Comparison of ENCODE assay signal across 8 cellular contexts in the genomic region with DNA sequence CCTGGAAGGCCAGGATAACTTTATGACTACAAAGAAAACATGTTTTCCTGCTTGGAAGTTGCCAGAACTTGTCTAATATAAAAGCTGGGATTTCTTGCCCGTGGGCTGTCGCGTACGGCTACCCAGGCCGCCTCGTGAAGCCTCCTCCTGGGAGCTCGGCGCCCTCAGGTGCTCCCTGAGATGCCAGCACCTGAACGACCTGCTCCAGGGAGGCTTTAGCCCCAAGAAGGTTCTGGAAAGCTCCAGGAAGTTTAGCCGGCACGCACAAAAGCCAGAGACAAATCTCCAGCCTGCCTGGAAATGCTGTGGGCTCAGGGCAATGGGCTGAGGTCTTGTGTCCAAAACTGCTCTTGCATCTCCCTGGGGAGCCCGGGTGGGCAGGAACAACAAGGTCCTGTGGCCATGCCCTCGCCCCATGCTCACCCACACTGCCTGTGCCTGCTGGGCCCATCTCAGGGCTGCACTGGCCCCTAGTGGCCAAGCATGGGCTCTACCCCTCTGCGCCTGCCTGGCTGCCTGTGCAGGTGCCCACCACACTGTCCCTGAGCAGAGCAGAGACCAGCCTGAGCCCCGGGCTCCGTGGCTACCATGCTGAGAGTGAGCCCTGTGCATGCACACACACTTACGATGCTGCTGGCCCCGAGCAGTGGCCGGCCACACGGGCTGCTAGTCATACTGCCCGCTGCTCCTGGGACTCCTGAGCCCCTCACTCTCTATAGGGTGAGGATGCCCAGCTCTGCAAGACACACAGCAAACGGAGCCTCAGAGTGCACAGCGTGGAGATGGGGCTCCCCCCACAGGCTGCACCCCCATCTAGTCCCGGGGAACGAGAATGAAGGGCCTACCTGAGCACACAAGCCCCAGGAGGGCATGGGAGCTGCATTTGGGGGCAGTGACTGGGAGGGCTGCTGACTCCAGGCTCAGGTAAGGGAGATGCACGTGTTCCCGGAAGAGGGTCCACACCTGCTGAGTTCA. TPM values are rescaled to one million over a fixed set of nuclear protein-coding genes. Genes with fewer than 3 reads are reported as not detected.
DNase-seq lines count a peak whose midpoint lies in the region; ATAC-seq, FAIRE-seq and TF ChIP-seq lines count a peak whose summit lies in the region.

No MANE protein-coding gene starts in this region.

- peaks cover 21% of the 10 kb centered on the region for H3K27me3 Mint-ChIP-seq in activated T-helper 17 cell treated with anti-CD3 and anti-CD28 coated beads, Interleukin-2, amount 50 U/mL, for 72 hours

- no peaks in the 10 kb centered on the region for H3K4me1 Mint-ChIP-seq in activated T-helper 17 cell treated with anti-CD3 and anti-CD28 coated beads, Interleukin-2, amount 50 U/mL, for 72 hours

- WGBS in pancreas, 2 donors, result 23 to 24% methylated on average over 27 of the region's 27 CpGs
- 33 to 59% methylated on average over 14 to 27 of the region's 27 CpGs for WGBS in upper lobe of left lung, 2 donors

- ATAC-seq in RWPE2 (ENCODE audit: low read depth) (peak; percentile 89), pancreas (peak; percentile 91 to 96 (median 92)), upper lobe of left lung (ENCODE audit: low FRiP score in 2 of 2) (peak; percentile 87 to 90), GM21381 (IDR thresholded peaks at IDR 0.05; ENCODE audit: unreplicated experiment) (no peak)
- ATAC-seq in activated T-helper 17 cell treated with anti-CD3 and anti-CD28 coated beads, Interleukin-2, amount 50 U/mL, for 72 hours (replicated peaks), result peak; percentile 91

- no peak for TF ChIP-seq POLR2A in upper lobe of left lung (IDR thresholded peaks at IDR 0.05)

- H3K27me3 ChIP-seq in HL-60 (ENCODE audit: insufficient read depth, poor library complexity, severe bottlenecking) (peaks cover 19% of the 10 kb centered on the region), RWPE2 (ENCODE audit: insufficient read depth, poor library complexity, severe bottlenecking) (no peaks in the 10 kb centered on the region), pancreas (peaks cover 0 to 6% (median 0%) of the 10 kb centered on the region in 4 donors), upper lobe of left lung (peaks cover 0 to 18% (median 6%) of the 10 kb centered on the region in 4 donors)

- FAIRE-seq in pancreas (lab: Jason Lieb, UNC), result no peak

- no peak overlapping the region for H3K27ac ChIP-seq in HL-60 (replicated peaks)
- H3K27ac ChIP-seq in RWPE2 (ENCODE audit: poor library complexity, severe bottlenecking), result peak overlapping the region; percentile 45
- no peak overlapping the region for H3K27ac ChIP-seq in pancreas
- peak overlapping the region; percentile 6 to 84 (median 26) for H3K27ac ChIP-seq in upper lobe of left lung

- H3K36me3 Mint-ChIP-seq in activated T-helper 17 cell treated with anti-CD3 and anti-CD28 coated beads, Interleukin-2, amount 50 U/mL, for 72 hours (ENCODE audit: low read depth), result no peaks in the 10 kb centered on the region

- peak in 1 of 2 experiments; percentile 72 for DNase-seq in HL-60 (ENCODE audit: low read depth in 1 of 2, low spot score in 1 of 2)
- peak; percentile 76 for DNase-seq in RWPE2 (ENCODE audit: low spot score)
- peak; percentile 48 for DNase-seq in fibroblast of villous mesenchyme (ENCODE audit: low read depth)
- DNase-seq in pancreas, result peak; percentile 62 to 92 (median 77)
- DNase-seq in upper lobe of left lung, result peak; percentile 82 to 89

- peaks cover 21% of the 10 kb centered on the region for H3K4me1 ChIP-seq in RWPE2 (ENCODE audit: insufficient read depth, poor library complexity, severe bottlenecking)
- H3K4me1 ChIP-seq in pancreas, result peaks cover 0 to 11% (median 0%) of the 10 kb centered on the region in 3 donors
- H3K4me1 ChIP-seq in upper lobe of left lung, result peaks cover 34 to 64% (median 57%) of the 10 kb centered on the region in 4 donors

- no peak overlapping the region for H3K4me3 Mint-ChIP-seq in activated T-helper 17 cell treated with anti-CD3 and anti-CD28 coated beads, Interleukin-2, amount 50 U/mL, for 72 hours

- intact Hi-C loops in pancreas (cut with DNase I), result loop anchor here in 2 of 3 donors (5.0 to 10.0 kb wide), 2 partner anchors 175 to 187 kb away; no protein-coding TSS in a partner anchor

- TF ChIP-seq CTCF in GM12801 (IDR thresholded peaks at IDR 0.05; ENCODE audit: extremely low read depth, insufficient read length), result peak; percentile 75
- peak; percentile 89 for TF ChIP-seq CTCF in HL-60 (IDR thresholded peaks at IDR 0.05; ENCODE audit: insufficient read depth, low read length)
- TF ChIP-seq CTCF in RWPE2 (IDR thresholded peaks at IDR 0.05; ENCODE audit: poor library complexity, severe bottlenecking), result peak; percentile 94
- TF ChIP-seq CTCF in fibroblast of villous mesenchyme (IDR thresholded peaks at IDR 0.05; ENCODE audit: insufficient read depth, low read depth, low read length), result peak; percentile 96
- peak; percentile 78 to 93 (median 90) for TF ChIP-seq CTCF in pancreas (IDR thresholded peaks at IDR 0.05)
- TF ChIP-seq CTCF in upper lobe of left lung (IDR thresholded peaks at IDR 0.05), result peak; percentile 85 to 97 (median 94)

- no peak for TF ChIP-seq EP300 in upper lobe of left lung (IDR thresholded peaks at IDR 0.05)

- no peaks in the 10 kb centered on the region for H3K9me3 ChIP-seq in RWPE2 (ENCODE audit: severe bottlenecking)
- H3K9me3 ChIP-seq in pancreas, result no peaks in the 10 kb centered on the region
- no peaks in the 10 kb centered on the region for H3K9me3 ChIP-seq in upper lobe of left lung

- no peaks in the 10 kb centered on the region for H3K36me3 ChIP-seq in RWPE2 (ENCODE audit: low read depth)
- no peaks in the 10 kb centered on the region for H3K36me3 ChIP-seq in pancreas
- H3K36me3 ChIP-seq in upper lobe of left lung, result no peaks in the 10 kb centered on the region

- H3K4me3 ChIP-seq in HL-60 (replicated peaks; ENCODE audit: insufficient read depth, low read length) (no peak overlapping the region), RWPE2 (ENCODE audit: severe bottlenecking) (no peak overlapping the region), fibroblast of villous mesenchyme (ENCODE audit: low read depth, low read length) (no peak overlapping the region), pancreas (no peak overlapping the region), upper lobe of left lung (no peak overlapping the region)

- H3K27ac Mint-ChIP-seq in activated T-helper 17 cell treated with anti-CD3 and anti-CD28 coated beads, Interleukin-2, amount 50 U/mL, for 72 hours, result no peak overlapping the region

- H3K9me3 Mint-ChIP-seq in activated T-helper 17 cell treated with anti-CD3 and anti-CD28 coated beads, Interleukin-2, amount 50 U/mL, for 72 hours, result no peaks in the 10 kb centered on the region

RNA-seq across cellular contexts. Expression of a gene that starts 4.9 kb away (rescaled TPM):
- under 1 TPM; 0.32 to 0.48 TPM for total RNA-seq in activated T-helper 17 cell treated with anti-CD3 and anti-CD28 coated beads, Interleukin-2, amount 50 U/mL, for 72 hours
- total RNA-seq in fibroblast of villous mesenchyme (0.64 and 1.7 TPM in 2 replicates), pancreas (1 to 10 TPM in 5 of 6 donors, under 1 TPM in 1; 0.75 to 3.2 (median 1.2) TPM), upper lobe of left lung (100 to 1,000 TPM in 2 of 6 donors, 10 to 100 TPM in 4; 45.1 to 145 (median 80.1) TPM)
- 1 to 10 TPM; 1.6 to 2.2 TPM for polyA plus RNA-seq in pancreas

Comparison
In these comparisons a context has a peak if more than half of its experiments do, and no peak if none do; other contexts are left out.
1. H3K27ac ChIP-seq: peak in RWPE2 (single experiment) and upper lobe of left lung (4 of 4); none in HL-60 (single experiment) and pancreas (0 of 4).
2. RNA of a gene that starts 4.9 kb away (total RNA-seq): 45.1 to 145 TPM in upper lobe of left lung; 0.64 to 1.7 TPM in fibroblast of villous mesenchyme, 0.75 to 3.2 TPM in pancreas and 0.32 to 0.48 TPM in activated T-helper 17 cell treated with anti-CD3 and anti-CD28 coated beads, Interleukin-2, amount 50 U/mL, for 72 hours; every median in the first group is over 10 times any median in the second.
3. Peak in every context shown above with its lines, with median percentiles within 50 percentile points of each other: CTCF ChIP-seq.